8 cellular contexts compared by ENCODE assay signal in genomic region chr1:212291505-212292134, GRCh38. TPM values are rescaled to one million over a fixed set of nuclear protein-coding genes. Genes with fewer than 3 reads are reported as not detected.
A peak's percentile ranks its signal among the peaks of the same experiment; 100 is the strongest.
DNase-seq lines count a peak whose midpoint lies in the region; ATAC-seq and TF ChIP-seq lines count a peak whose summit lies in the region.

No MANE protein-coding gene starts in this region.

- ATAC-seq in GM18502 (IDR thresholded peaks at IDR 0.05; ENCODE audit: poor library complexity, unreplicated experiment) (peak; percentile 60), HG03103 (IDR thresholded peaks at IDR 0.05; ENCODE audit: low read depth, unreplicated experiment) (peak; percentile 62), activated B cell treated with CpG ODN at 0.5 μM for 24 hours (ENCODE audit: low read depth) (peak; percentile 91), GM18505 (IDR thresholded peaks at IDR 0.05; ENCODE audit: unreplicated experiment) (no peak)
- peak; percentile 89 to 93 for ATAC-seq in stimulated activated naive B cell treated with anti-CD40 and anti-IgM and Interleukin-4, amounts not matched to agents 10 μg/mL and 1 μg/mL and 100 μg/mL, for 72 hours (replicated peaks)

- no peaks in the 10 kb centered on the region for H3K9me3 ChIP-seq in left ventricle myocardium inferior (replicated peaks)

- DNase-seq in AML-193 (lab: John Stamatoyannopoulos, UW) (peak; percentile 78), NCI-H2196 treated with DMSO at 0.1 percent for 48 hours (lab: John Stamatoyannopoulos, UW; ENCODE audit: unreplicated experiment) (peak; percentile 49), activated B cell treated with CpG ODN at 0.5 μM for 24 hours (no peak), left ventricle myocardium inferior (no peak)
- no peak for DNase-seq in stimulated activated naive B cell treated with anti-CD40 and anti-IgM and Interleukin-4, amounts not matched to agents 10 μg/mL and 1 μg/mL and 100 μg/mL, for 72 hours

- peak; percentile 44 for TF ChIP-seq CTCF in activated B cell treated with CpG ODN at 0.5 μM for 24 hours (IDR thresholded peaks at IDR 0.05)
- peak; percentile 76 for TF ChIP-seq CTCF in left ventricle myocardium inferior (IDR thresholded peaks at IDR 0.05; ENCODE audit: borderline replicate concordance)

- H3K4me1 Mint-ChIP-seq in activated B cell treated with CpG ODN at 0.5 μM for 24 hours = peaks cover 78% of the 10 kb centered on the region
- peaks cover 44 to 71% of the 10 kb centered on the region in 2 donors for H3K4me1 Mint-ChIP-seq in stimulated activated naive B cell treated with anti-CD40 and anti-IgM and Interleukin-4, amounts not matched to agents 10 μg/mL and 1 μg/mL and 100 μg/mL, for 72 hours

- no peaks in the 10 kb centered on the region for H3K27me3 ChIP-seq in left ventricle myocardium inferior (ENCODE audit: low read depth)

- peaks cover 99% of the 10 kb centered on the region for H3K4me1 ChIP-seq in left ventricle myocardium inferior

- no peak overlapping the region for H3K27ac Mint-ChIP-seq in activated B cell treated with CpG ODN at 0.5 μM for 24 hours
- no peak overlapping the region for H3K27ac Mint-ChIP-seq in stimulated activated naive B cell treated with anti-CD40 and anti-IgM and Interleukin-4, amounts not matched to agents 10 μg/mL and 1 μg/mL and 100 μg/mL, for 72 hours

- TF ChIP-seq POLR2A in GM18505 (IDR thresholded peaks at IDR 0.05; ENCODE audit: borderline replicate concordance, extremely low read depth, insufficient read depth, insufficient read length) = no peak

- H3K36me3 Mint-ChIP-seq in activated B cell treated with CpG ODN at 0.5 μM for 24 hours (ENCODE audit: low read depth) = peaks cover 3% of the 10 kb centered on the region
- peaks cover 0 to 3% of the 10 kb centered on the region in 2 donors for H3K36me3 Mint-ChIP-seq in stimulated activated naive B cell treated with anti-CD40 and anti-IgM and Interleukin-4, amounts not matched to agents 10 μg/mL and 1 μg/mL and 100 μg/mL, for 72 hours

- H3K27ac ChIP-seq in left ventricle myocardium inferior (replicated peaks) = peak overlapping the region; percentile 42

- POLR2A ChIA-PET in activated B cell treated with CpG ODN at 0.5 μM for 24 hours (lab: Charles Lee) = interaction anchor here (0.9 to 1.5 kb wide), 3 partner anchors 220 to 611 kb away, joined by 4 to 8 read pairs (median 5); partner anchors contain the start of genes DTL and INTS7

- peak overlapping the region; percentile 94 for H3K4me3 ChIP-seq in left ventricle myocardium inferior

- H3K4me3 Mint-ChIP-seq in activated B cell treated with CpG ODN at 0.5 μM for 24 hours = peak overlapping the region; percentile 2
- H3K4me3 Mint-ChIP-seq in stimulated activated naive B cell treated with anti-CD40 and anti-IgM and Interleukin-4, amounts not matched to agents 10 μg/mL and 1 μg/mL and 100 μg/mL, for 72 hours = no peak overlapping the region

- no peaks in the 10 kb centered on the region for H3K9me3 Mint-ChIP-seq in activated B cell treated with CpG ODN at 0.5 μM for 24 hours
- no peaks in the 10 kb centered on the region for H3K9me3 Mint-ChIP-seq in stimulated activated naive B cell treated with anti-CD40 and anti-IgM and Interleukin-4, amounts not matched to agents 10 μg/mL and 1 μg/mL and 100 μg/mL, for 72 hours

- CTCF ChIA-PET in activated B cell treated with CpG ODN at 0.5 μM for 24 hours (lab: Charles Lee) = interaction anchor here (0.8 to 4.2 kb wide), 10 partner anchors 18 to 611 kb away, joined by 3 to 53 read pairs (median 6); partner anchors contain the start of genes DTL and INTS7

- H3K27me3 Mint-ChIP-seq in activated B cell treated with CpG ODN at 0.5 μM for 24 hours = no peaks in the 10 kb centered on the region
- no peaks in the 10 kb centered on the region for H3K27me3 Mint-ChIP-seq in stimulated activated naive B cell treated with anti-CD40 and anti-IgM and Interleukin-4, amounts not matched to agents 10 μg/mL and 1 μg/mL and 100 μg/mL, for 72 hours

- no peaks in the 10 kb centered on the region for H3K36me3 ChIP-seq in left ventricle myocardium inferior

- intact Hi-C loops in activated B cell treated with CpG ODN at 0.5 μM for 24 hours (cut with micrococcal nuclease) (loop anchor here (1.0 kb wide), 5 partner anchors 165 to 611 kb away; no protein-coding TSS in a partner anchor), left ventricle myocardium inferior (cut with micrococcal nuclease) (loop anchor here (2.0 kb wide), 1 partner anchor 221 kb away; no protein-coding TSS in a partner anchor)

RNA-seq across cellular contexts. Expression of gene PPP2R5A, which starts 6.4 kb away (rescaled TPM):
- total RNA-seq in activated B cell treated with CpG ODN at 0.5 μM for 24 hours (27.9 and 31.6 TPM in 2 replicates), left ventricle myocardium inferior (69.3 TPM)

Comparison
In these comparisons a context has a peak if more than half of its experiments do, and no peak if none do; other contexts are left out.
1. DNase-seq: peak in AML-193 (2 of 2) and NCI-H2196 treated with DMSO at 0.1 percent for 48 hours (single experiment); none in activated B cell treated with CpG ODN at 0.5 μM for 24 hours (single experiment), left ventricle myocardium inferior (single experiment) and stimulated activated naive B cell treated with anti-CD40 and anti-IgM and Interleukin-4, amounts not matched to agents 10 μg/mL and 1 μg/mL and 100 μg/mL, for 72 hours (single experiment).